Comparison of ENCODE assay signal across 8 cellular contexts in genomic region chr15:31216210-31216911, GRCh38.
DNase-seq lines count a peak whose midpoint lies in the region; ATAC-seq and TF ChIP-seq lines count a peak whose summit lies in the region.

No MANE protein-coding gene starts in this region.

- H3K9me3 ChIP-seq in psoas muscle: no peaks in the 10 kb centered on the region

- H3K27me3 ChIP-seq in psoas muscle (ENCODE audit: insufficient read depth in 3 of 3, low read length in 2 of 3): no peaks in the 10 kb centered on the region

- WGBS in adipose tissue, 3 donors: 4 to 38% (median 5%) methylated on average over 23 to 28 of the region's 30 CpGs
- 29 to 46% (median 36%) methylated on average over 17 to 29 of the region's 30 CpGs for WGBS in psoas muscle, 3 donors

- peak; percentile 44 for DNase-seq in COR-L47 (lab: John Stamatoyannopoulos, UW)
- DNase-seq in RPMI8226: peak; percentile 92
- DNase-seq in left ventricle myocardium superior: peak; percentile 94
- peak; percentile 87 to 96 for DNase-seq in psoas muscle
- DNase-seq in NCI-H446 (lab: John Stamatoyannopoulos, UW): no peak

- intact Hi-C loops in left ventricle myocardium superior (cut with micrococcal nuclease) (loop anchor here (5.0 kb wide), 1 partner anchor 111 kb away; the partner anchor contains the start of gene KLF13), psoas muscle (cut with DNase I) (loop anchor here (5.0 to 10.0 kb wide), 5 partner anchors 46 to 221 kb away; no protein-coding TSS in a partner anchor)

- ATAC-seq in GM19397 (IDR thresholded peaks at IDR 0.05; ENCODE audit: unreplicated experiment): peak; percentile 47
- peak; percentile 41 for ATAC-seq in HG03571 (IDR thresholded peaks at IDR 0.05; ENCODE audit: unreplicated experiment)
- peak; percentile 77 for ATAC-seq in left ventricle myocardium superior
- peak; percentile 36 to 68 (median 56) for ATAC-seq in psoas muscle

- no peaks in the 10 kb centered on the region for H3K36me3 ChIP-seq in psoas muscle (ENCODE audit: insufficient read depth in 1 of 2, low read depth in 1 of 2)

- TF ChIP-seq CTCF in psoas muscle (IDR thresholded peaks at IDR 0.05): no peak

- peak overlapping the region; percentile 72 for H3K4me3 ChIP-seq in psoas muscle

- H3K4me1 ChIP-seq in psoas muscle: peaks cover 10% of the 10 kb centered on the region

- H3K27ac ChIP-seq in adipose tissue (ENCODE audit: low read depth, low read length): peak overlapping the region; percentile 76
- peak overlapping the region; percentile 88 for H3K27ac ChIP-seq in psoas muscle

Comparison
In these comparisons a context has a peak if more than half of its experiments do, and no peak if none do; other contexts are left out.
1. DNase-seq: peak in COR-L47 (single experiment), RPMI8226 (single experiment), left ventricle myocardium superior (single experiment) and psoas muscle (2 of 2); none in NCI-H446 (0 of 2).
2. Peak in every context shown above with its lines, with median percentiles within 50 percentile points of each other: ATAC-seq.